ENCODE assay signal across 8 cellular contexts in the genomic region with DNA sequence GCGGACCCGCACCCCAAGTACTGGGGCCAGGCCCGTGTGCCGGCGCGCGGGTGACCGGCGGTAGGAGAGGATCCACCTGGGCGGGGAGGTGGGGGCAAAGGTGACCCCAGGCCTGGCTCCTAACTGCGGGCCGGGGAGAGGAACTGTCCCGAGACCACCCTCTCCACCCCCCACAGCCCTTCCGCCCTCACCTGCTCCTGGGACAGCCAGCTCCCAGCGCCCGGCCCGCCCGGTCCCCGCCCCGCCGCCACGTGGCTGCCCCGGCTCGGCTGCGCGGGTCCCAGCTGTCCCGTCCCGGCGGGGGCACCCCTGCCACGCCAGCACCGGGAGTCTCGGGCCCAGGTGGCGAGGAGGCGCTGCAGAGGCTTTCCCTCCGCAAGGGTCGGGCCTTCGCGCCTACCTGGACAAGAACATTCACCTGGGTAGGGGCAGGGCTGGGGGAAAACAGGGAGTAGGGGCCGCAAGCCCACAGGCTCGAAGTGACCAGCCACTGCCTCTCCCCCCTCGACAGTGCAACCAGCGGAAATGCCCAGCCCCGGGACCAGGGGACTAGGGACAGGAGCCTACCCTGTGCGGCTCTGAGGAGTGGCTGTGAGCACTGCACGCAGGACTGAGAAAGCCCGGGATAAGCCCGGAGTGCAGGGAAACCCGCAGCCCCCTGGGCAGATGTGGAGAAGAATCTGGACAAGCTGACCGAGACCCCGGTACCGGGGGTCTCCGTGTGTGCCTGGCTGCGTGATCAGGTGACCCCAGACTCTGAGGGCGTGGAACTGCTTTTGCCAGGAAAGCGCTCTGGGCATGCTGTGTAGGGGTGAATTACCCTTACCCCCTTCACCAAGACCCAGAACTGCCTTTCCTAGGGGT. TPM values are rescaled to one million over a fixed set of nuclear protein-coding genes. Genes with fewer than 3 reads are reported as not detected.
DNase-seq lines count a peak whose midpoint lies in the region; ATAC-seq and TF ChIP-seq lines count a peak whose summit lies in the region.

A gene with protein sequence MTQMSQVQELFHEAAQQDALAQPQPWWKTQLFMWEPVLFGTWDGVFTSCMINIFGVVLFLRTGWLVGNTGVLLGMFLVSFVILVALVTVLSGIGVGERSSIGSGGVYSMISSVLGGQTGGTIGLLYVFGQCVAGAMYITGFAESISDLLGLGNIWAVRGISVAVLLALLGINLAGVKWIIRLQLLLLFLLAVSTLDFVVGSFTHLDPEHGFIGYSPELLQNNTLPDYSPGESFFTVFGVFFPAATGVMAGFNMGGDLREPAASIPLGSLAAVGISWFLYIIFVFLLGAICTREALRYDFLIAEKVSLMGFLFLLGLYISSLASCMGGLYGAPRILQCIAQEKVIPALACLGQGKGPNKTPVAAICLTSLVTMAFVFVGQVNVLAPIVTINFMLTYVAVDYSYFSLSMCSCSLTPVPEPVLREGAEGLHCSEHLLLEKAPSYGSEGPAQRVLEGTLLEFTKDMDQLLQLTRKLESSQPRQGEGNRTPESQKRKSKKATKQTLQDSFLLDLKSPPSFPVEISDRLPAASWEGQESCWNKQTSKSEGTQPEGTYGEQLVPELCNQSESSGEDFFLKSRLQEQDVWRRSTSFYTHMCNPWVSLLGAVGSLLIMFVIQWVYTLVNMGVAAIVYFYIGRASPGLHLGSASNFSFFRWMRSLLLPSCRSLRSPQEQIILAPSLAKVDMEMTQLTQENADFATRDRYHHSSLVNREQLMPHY (minus strand): TSS at position 240 of the 864 bp plus-strand sequence. CDS start 1,399 bp downstream, outside the sequence.

- H3K27me3 ChIP-seq in AG04450 (ENCODE audit: control insufficient read depth, insufficient read depth, low read length) (peaks cover 20% of the 10 kb centered on the region), muscle layer of colon (ENCODE audit: control insufficient read depth in 1 of 2, insufficient read depth in 2 of 2, low read length in 2 of 2) (peaks cover 27 to 30% of the 10 kb centered on the region in 2 donors)

- no peak within 1 kb of the TSS for H3K9ac ChIP-seq in muscle layer of colon (ENCODE audit: low read length)

- H3K27ac ChIP-seq in AG04450 (ENCODE audit: low read depth, low read length) (no peak within 1 kb of the TSS), muscle layer of colon (ENCODE audit: low read depth, low read length) (no peak within 1 kb of the TSS)

- ATAC-seq in HG02759 (IDR thresholded peaks at IDR 0.05; ENCODE audit: unreplicated experiment), result peak; percentile 54
- no peak for ATAC-seq in GM18873 (IDR thresholded peaks at IDR 0.05; ENCODE audit: low FRiP score, unreplicated experiment)
- no peak for ATAC-seq in HG03196 (IDR thresholded peaks at IDR 0.05; ENCODE audit: unreplicated experiment)

- no peaks in the 10 kb centered on the region; the same call in 1 of the 2 replicates for H3K9me3 ChIP-seq in AG04450 (ENCODE audit: control insufficient read depth, insufficient read depth, low read length)
- no peaks in the 10 kb centered on the region for H3K9me3 ChIP-seq in muscle layer of colon (ENCODE audit: low read length)

- TF ChIP-seq CTCF in AG04450 (IDR thresholded peaks at IDR 0.05; ENCODE audit: low read depth, low read length), result no peak

- H3K4me1 ChIP-seq in muscle layer of colon (ENCODE audit: insufficient read depth, low read length), result no peaks in the 10 kb centered on the region

- POLR2A ChIA-PET in AG04450 (lab: Yijun Ruan, JAX), result no interaction called here

- DNase-seq in AG04450 (ENCODE audit: low read depth, low spot score), result no peak
- DNase-seq in ecto neural progenitor cell (ENCODE audit: low spot score), result peak; percentile 65
- no peak for DNase-seq in NK-92 (lab: John Stamatoyannopoulos, UW; ENCODE audit: unreplicated experiment)
- no peak for DNase-seq in EL

- H3K4me3 ChIP-seq in AG04450 (ENCODE audit: low read depth, low read length) (peak within 1 kb of the TSS; percentile 50), muscle layer of colon (ENCODE audit: low read depth in 1 of 2, low read length in 2 of 2) (peak within 1 kb of the TSS; percentile 7 to 65)

- CTCF ChIA-PET in AG04450 (lab: Charles Lee), result interaction anchor here (1.2 kb wide), 1 partner anchor 10 kb away, joined by 4 read pairs; no protein-coding TSS in a partner anchor

- H3K36me3 ChIP-seq in muscle layer of colon (ENCODE audit: insufficient read depth, low read length), result no peaks in the 10 kb centered on the region

RNA-seq across cellular contexts. Expression of the gene that starts here (rescaled TPM):
- polyA plus RNA-seq in AG04450 (2011; rRNA removed), result 15.3 and 16.0 TPM in 2 replicates
- 15.8 and 20.1 TPM in 2 replicates for polyA minus RNA-seq in AG04450 (2011; rRNA and poly(A)+ RNA removed)
